34 cellular contexts compared by ENCODE assay signal in the genomic region with DNA sequence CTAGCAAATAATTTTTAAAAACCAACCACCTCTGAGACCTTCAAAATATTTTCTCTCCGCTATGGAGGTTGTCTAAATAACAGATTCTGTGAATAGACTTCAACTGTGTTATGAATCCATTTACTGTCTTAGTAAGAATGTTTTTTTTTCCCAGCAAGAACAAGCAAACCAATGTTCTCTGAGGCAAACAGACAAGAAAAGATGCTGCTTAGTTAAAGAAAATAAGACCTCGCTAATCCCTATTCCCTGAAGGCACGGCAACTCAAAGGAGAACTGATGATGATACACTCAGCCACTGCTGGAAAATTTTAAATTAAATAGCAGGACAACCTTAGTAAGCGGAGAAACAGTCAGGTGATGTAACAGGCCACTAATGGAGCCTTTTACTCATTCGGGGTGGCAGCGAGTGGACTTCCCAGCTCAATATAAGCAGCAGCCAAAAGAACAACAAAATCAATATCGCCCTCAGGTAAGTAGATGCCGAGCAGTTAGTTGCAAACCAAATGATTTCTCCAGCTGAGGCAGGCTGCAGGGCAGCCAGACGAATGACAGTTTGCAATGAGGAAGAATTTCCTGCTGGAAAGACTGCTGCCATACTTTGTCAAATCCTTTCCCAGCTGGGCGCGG.
DNase-seq lines count a peak whose midpoint lies in the region; TF ChIP-seq lines count a peak whose summit lies in the region.
"Had no signal": no experiment of that assay in that cellular context is flagged by ENCODE, and none has a peak within 500 bp of the region (broad histone marks: within the 10 kb centered on the region; RNA-seq: fewer than 3 reads in every experiment).

No MANE protein-coding gene starts in this region.

- H3K27me3 Mint-ChIP-seq in neural progenitor cell (ENCODE audit: insufficient read depth, low read depth), result peaks cover 2% of the 10 kb centered on the region
- H3K27me3 Mint-ChIP-seq: activated naive CD4-positive, alpha-beta T cell treated with anti-CD3 and anti-CD28 coated beads, Interleukin-2, amount 50 U/mL, for 24 hours; stimulated activated naive CD8-positive, alpha-beta T cell treated with anti-CD3 and anti-CD28 coated beads, Interleukin-15, amount 100 ng/mL, for 72 hours had no signal

- peaks cover 22% of the 10 kb centered on the region for H3K4me1 Mint-ChIP-seq in neural progenitor cell
- H3K4me1 Mint-ChIP-seq: activated naive CD4-positive, alpha-beta T cell treated with anti-CD3 and anti-CD28 coated beads, Interleukin-2, amount 50 U/mL, for 24 hours; natural killer cell; stimulated activated naive CD8-positive, alpha-beta T cell treated with anti-CD3 and anti-CD28 coated beads, Interleukin-15, amount 100 ng/mL, for 72 hours had no signal

- H3K27ac ChIP-seq in neural progenitor cell, result no peak overlapping the region
- no peak overlapping the region for H3K27ac ChIP-seq in esophagus muscularis mucosa (replicated peaks in 1 of 4)
- H3K27ac ChIP-seq: colonic mucosa, epithelial cell of prostate, KMS-11, VCaP had no signal

- H3K27ac Mint-ChIP-seq in neural progenitor cell, result no peak overlapping the region
- H3K27ac Mint-ChIP-seq: activated CD8-positive, alpha-beta T cell treated with anti-CD3 and anti-CD28 coated beads, Interleukin-2, amount 10 ng/mL, durations not matched to agents 7 days and 5 days; activated naive CD4-positive, alpha-beta T cell treated with anti-CD3 and anti-CD28 coated beads, Interleukin-2, amount 50 U/mL, for 24 hours; activated T-helper 2 cell treated with anti-CD3 and anti-CD28 coated beads, Interferon-gamma antibody, Interleukin-2, Interleukin-4, amounts not matched to agents 10 μg/mL and 5 μg/mL and 100 μg/mL, durations not matched to agents 14 hours and 24 hours and 36 hours; natural killer cell had no signal

- peak; percentile 26 for DNase-seq in activated CD8-positive, alpha-beta memory T cell treated with anti-CD3 and anti-CD28 coated beads for 24 hours
- DNase-seq in activated CD8-positive, alpha-beta memory T cell treated with anti-CD3 and anti-CD28 coated beads, Interleukin-2, amount 50 U/mL, for 4 hours, result no peak
- peak; percentile 71 for DNase-seq in epidermal melanocyte (ENCODE audit: insufficient read length, low spot score)
- no peak for DNase-seq in neural progenitor cell (ENCODE audit: low spot score)
- peak; percentile 67 for DNase-seq in superior temporal gyrus (ENCODE audit: extremely low spot score)
- DNase-seq in erythroblast (lab: John Stamatoyannopoulos, UW), result no peak
- no peak for DNase-seq in HK-2 (ENCODE audit: unreplicated experiment)
- DNase-seq in esophagus muscularis mucosa (ENCODE audit: extremely low spot score), result no peak
- DNase-seq: activated CD4-positive, alpha-beta T cell treated with anti-CD3 and anti-CD28 coated beads for 4 hours; activated CD8-positive, alpha-beta T cell treated with anti-CD3 and anti-CD28 coated beads, Interleukin-2, amount 10 ng/mL, durations not matched to agents 7 days and 5 days; activated T-cell treated with anti-CD3 and anti-CD28 coated beads for 4 hours; colonic mucosa; effector CD8-positive, alpha-beta T cell; EL; MG63; mucosa of descending colon; natural killer cell; NCI-H1105 treated with DMSO at 0.1 percent for 48 hours; NCI-H2029; NCI-H524 treated with DMSO at 0.1 percent for 48 hours; retina; SHP77 treated with DMSO at 0.1 percent for 48 hours; stimulated activated CD4-positive, alpha-beta T cell treated with anti-CD3 and anti-CD28 coated beads, Interleukin-12 subunit alpha, Interleukin-12 subunit beta, amount 100 ng/mL, for 4 hours; stimulated activated CD4-positive, alpha-beta T cell treated with anti-CD3 and anti-CD28 coated beads, Interleukin-2, amount 100 ng/mL, for 48 hours; stimulated activated naive CD8-positive, alpha-beta T cell treated with anti-CD3 and anti-CD28 coated beads, Interleukin-15, amount 100 ng/mL, for 72 hours; SW 1271 had no signal

- H3K36me3 ChIP-seq in neural progenitor cell (no peaks in the 10 kb centered on the region), esophagus muscularis mucosa (peaks cover 0 to 3% (median 1%) of the 10 kb centered on the region in 4 donors)
- H3K36me3 ChIP-seq: colonic mucosa, MG63, tibial nerve had no signal

- H3K36me3 Mint-ChIP-seq in neural progenitor cell, result peaks cover 2% of the 10 kb centered on the region
- H3K36me3 Mint-ChIP-seq: activated naive CD4-positive, alpha-beta T cell treated with anti-CD3 and anti-CD28 coated beads, Interleukin-2, amount 50 U/mL, for 24 hours; natural killer cell had no signal

- 87% methylated on average over 11 of the region's 11 CpGs for WGBS in esophagus muscularis mucosa

- peaks cover 4% of the 10 kb centered on the region for H3K9me3 Mint-ChIP-seq in neural progenitor cell
- H3K9me3 Mint-ChIP-seq: activated naive CD4-positive, alpha-beta T cell treated with anti-CD3 and anti-CD28 coated beads, Interleukin-2, amount 50 U/mL, for 24 hours; activated T-helper 2 cell treated with anti-CD3 and anti-CD28 coated beads, Interferon-gamma antibody, Interleukin-2, Interleukin-4, amounts not matched to agents 10 μg/mL and 5 μg/mL and 100 μg/mL, durations not matched to agents 14 hours and 24 hours and 36 hours; natural killer cell had no signal

- H3K4me1 ChIP-seq in neural progenitor cell, result peaks cover 9% of the 10 kb centered on the region
- H3K4me1 ChIP-seq in esophagus muscularis mucosa, result no peaks in the 10 kb centered on the region
- H3K4me1 ChIP-seq: colonic mucosa had no signal

- TF ChIP-seq CTCF in neural progenitor cell (IDR thresholded peaks at IDR 0.05) (no peak), esophagus muscularis mucosa (IDR thresholded peaks at IDR 0.05) (no peak)

- H3K4me2 ChIP-seq in neural progenitor cell, result no peak overlapping the region
- H3K4me2 ChIP-seq: KMS-11 had no signal

- no peak overlapping the region for H2AFZ ChIP-seq in neural progenitor cell (replicated peaks)

- TF ChIP-seq POLR2A in erythroblast (IDR thresholded peaks at IDR 0.05; ENCODE audit: low read length) (no peak), esophagus muscularis mucosa (IDR thresholded peaks at IDR 0.05; ENCODE audit: low read depth) (no peak)

- H3K79me2 ChIP-seq in neural progenitor cell (ENCODE audit: low read depth), result no peaks in the 10 kb centered on the region

- no peak overlapping the region for H3K9ac ChIP-seq in neural progenitor cell
- H3K9ac ChIP-seq: KMS-11 had no signal

- H3K4me3 Mint-ChIP-seq in neural progenitor cell, result peak overlapping the region; percentile 12
- H3K4me3 Mint-ChIP-seq: activated CD8-positive, alpha-beta T cell treated with anti-CD3 and anti-CD28 coated beads, Interleukin-2, amount 10 ng/mL, durations not matched to agents 7 days and 5 days; activated naive CD4-positive, alpha-beta T cell treated with anti-CD3 and anti-CD28 coated beads, Interleukin-2, amount 50 U/mL, for 24 hours; natural killer cell; stimulated activated naive CD8-positive, alpha-beta T cell treated with anti-CD3 and anti-CD28 coated beads, Interleukin-15, amount 100 ng/mL, for 72 hours had no signal

- H3F3A ChIP-seq in neural progenitor cell (ENCODE audit: low read depth), result no peaks in the 10 kb centered on the region

- intact Hi-C loops in esophagus muscularis mucosa (cut with DNase I), result no loop called here

- no peaks in the 10 kb centered on the region for H3K27me3 ChIP-seq in neural progenitor cell
- H3K27me3 ChIP-seq in esophagus muscularis mucosa, result no peaks in the 10 kb centered on the region
- H3K27me3 ChIP-seq: colonic mucosa, MG63, tibial nerve had no signal

- H4K20me1 ChIP-seq in neural progenitor cell (ENCODE audit: low read depth), result no peaks in the 10 kb centered on the region

- no peak for TF ChIP-seq EP300 in esophagus muscularis mucosa (IDR thresholded peaks at IDR 0.05)

- H3K9me3 ChIP-seq in neural progenitor cell (ENCODE audit: low read depth) (no peaks in the 10 kb centered on the region), esophagus muscularis mucosa (no peaks in the 10 kb centered on the region)
- H3K9me3 ChIP-seq: colonic mucosa, MG63, mucosa of descending colon had no signal

- H3K4me3 ChIP-seq in neural progenitor cell (no peak overlapping the region), esophagus muscularis mucosa (no peak overlapping the region)
- H3K4me3 ChIP-seq: colonic mucosa, GM12878, lung, MG63, mucosa of descending colon, tibial nerve had no signal

Comparison
In these comparisons a context has a peak if more than half of its experiments do, and no peak if none do; other contexts are left out.
1. DNase-seq: peak in activated CD8-positive, alpha-beta memory T cell treated with anti-CD3 and anti-CD28 coated beads for 24 hours (single experiment), epidermal melanocyte (single experiment) and superior temporal gyrus (single experiment); none in activated CD8-positive, alpha-beta memory T cell treated with anti-CD3 and anti-CD28 coated beads, Interleukin-2, amount 50 U/mL, for 4 hours (single experiment), neural progenitor cell (single experiment), erythroblast (0 of 2), HK-2 (single experiment) and esophagus muscularis mucosa (single experiment).